In genomic region chr17:45289316-45290268, GRCh38 we compare ENCODE assay signal across 10 cellular contexts. TPM values are rescaled to one million over a fixed set of nuclear protein-coding genes. Genes with fewer than 3 reads are reported as not detected.
A peak's percentile ranks its signal among the peaks of the same experiment; 100 is the strongest.
DNase-seq lines count a peak whose midpoint lies in the region; ATAC-seq and TF ChIP-seq lines count a peak whose summit lies in the region.
"Had no signal": no experiment of that assay in that cellular context is flagged by ENCODE, and none has a peak within 500 bp of the region (broad histone marks: within the 10 kb centered on the region; RNA-seq: fewer than 3 reads in every experiment).

No MANE protein-coding gene starts in this region.

- H3K4me1 ChIP-seq in heart left ventricle (peaks cover 8 to 81% (median 70%) of the 10 kb centered on the region in 12 donors), muscle layer of colon (ENCODE audit: insufficient read depth, low read length) (peaks cover 87% of the 10 kb centered on the region), vagina (peaks cover 77% of the 10 kb centered on the region)

- peak overlapping the region; percentile 82 to 94 for H3K27ac Mint-ChIP-seq in activated naive CD4-positive, alpha-beta T cell treated with anti-CD3 and anti-CD28 coated beads, Interleukin-2, amount 50 U/mL, for 72 hours

- ATAC-seq in heart left ventricle (no peak), GM18517 (IDR thresholded peaks at IDR 0.05; ENCODE audit: unreplicated experiment) (no peak)
- ATAC-seq in activated naive CD4-positive, alpha-beta T cell treated with anti-CD3 and anti-CD28 coated beads, Interleukin-2, amount 50 U/mL, for 72 hours, result no peak

- H3K36me3 Mint-ChIP-seq in activated naive CD4-positive, alpha-beta T cell treated with anti-CD3 and anti-CD28 coated beads, Interleukin-2, amount 50 U/mL, for 72 hours, result peaks cover 19 to 27% of the 10 kb centered on the region in 2 donors

- WGBS in heart left ventricle, 4 donors, result 56 to 69% (median 62%) methylated on average over 14 to 15 of the region's 15 CpGs

- H3K4me3 ChIP-seq in heart left ventricle (no peak overlapping the region), muscle layer of colon (ENCODE audit: low read depth in 1 of 2, low read length in 2 of 2) (no peak overlapping the region), vagina (no peak overlapping the region)

- H3K9ac ChIP-seq in muscle layer of colon (ENCODE audit: low read length), result peak overlapping the region; percentile 44

- H3K9me3 ChIP-seq in heart left ventricle, result no peaks in the 10 kb centered on the region
- no peaks in the 10 kb centered on the region for H3K9me3 ChIP-seq in muscle layer of colon (ENCODE audit: low read length)
- H3K9me3 ChIP-seq in vagina, result no peaks in the 10 kb centered on the region

- H3K36me3 ChIP-seq in heart left ventricle (peaks cover 0 to 63% (median 46%) of the 10 kb centered on the region in 9 donors), muscle layer of colon (ENCODE audit: insufficient read depth, low read length) (peaks cover 35% of the 10 kb centered on the region), vagina (peaks cover 0 to 46% of the 10 kb centered on the region in 2 donors)

- no peaks in the 10 kb centered on the region for H3K27me3 ChIP-seq in heart left ventricle
- H3K27me3 ChIP-seq in muscle layer of colon (ENCODE audit: control insufficient read depth in 1 of 2, insufficient read depth in 2 of 2, low read length in 2 of 2), result no peaks in the 10 kb centered on the region
- no peaks in the 10 kb centered on the region for H3K27me3 ChIP-seq in vagina

- DNase-seq in heart left ventricle, result no peak
- DNase-seq in cardiac septum (ENCODE audit: low spot score), result no peak
- no peak for DNase-seq in activated naive CD4-positive, alpha-beta T cell treated with anti-CD3 and anti-CD28 coated beads, Interleukin-2, amount 50 U/mL, for 72 hours (ENCODE audit: low spot score in 2 of 2)
- no peak for DNase-seq in vagina (ENCODE audit: extremely low spot score in 2 of 2)
- DNase-seq in stimulated activated CD8-positive, alpha-beta memory T cell treated with anti-CD3 and anti-CD28 coated beads, Interleukin-4, amount 100 ng/mL, for 48 hours, result no peak
- no peak for DNase-seq in cortex of kidney (lab: John Stamatoyannopoulos, UW)

- H3K9me3 Mint-ChIP-seq in activated naive CD4-positive, alpha-beta T cell treated with anti-CD3 and anti-CD28 coated beads, Interleukin-2, amount 50 U/mL, for 72 hours, result no peaks in the 10 kb centered on the region

- intact Hi-C loops in heart left ventricle (cut with DNase I) (no loop called here), cardiac septum (cut with DNase I) (no loop called here), vagina (cut with DNase I) (no loop called here)

- TF ChIP-seq POLR2A in heart left ventricle (IDR thresholded peaks at IDR 0.05), result no peak
- TF ChIP-seq POLR2A in vagina (IDR thresholded peaks at IDR 0.05), result no peak

- H3K27ac ChIP-seq in heart left ventricle (peak overlapping the region in 11 of 12 donors; percentile 52 to 91 (median 86)), muscle layer of colon (ENCODE audit: low read depth, low read length) (peak overlapping the region; percentile 70), vagina (peak overlapping the region; percentile 3)

- no peak for TF ChIP-seq CTCF in heart left ventricle (IDR thresholded peaks at IDR 0.05)
- no peak for TF ChIP-seq CTCF in vagina (IDR thresholded peaks at IDR 0.05)

RNA-seq across cellular contexts. Expression of gene MAP3K14, which starts 27.2 kb away (rescaled TPM):
- 10 to 100 TPM in 8 of 9 donors, 1 to 10 TPM in 1; 9.9 to 21.9 (median 12.7) TPM for total RNA-seq in heart left ventricle
- polyA plus RNA-seq in heart left ventricle, result 10 to 100 TPM in 1 of 2 donors, 1 to 10 TPM in 1; 9.0 to 11.2 TPM
- 14.6 TPM for total RNA-seq in cardiac septum
- 10 to 100 TPM; 38.4 to 54.4 TPM for total RNA-seq in activated naive CD4-positive, alpha-beta T cell treated with anti-CD3 and anti-CD28 coated beads, Interleukin-2, amount 50 U/mL, for 72 hours
- total RNA-seq in vagina, result 9.8 TPM

RNA-seq across cellular contexts. Expression of gene SPATA32, which starts 27.7 kb away (rescaled TPM):
- total RNA-seq in heart left ventricle (not detected), cardiac septum (not detected), vagina (not detected)
- not detected for polyA plus RNA-seq in heart left ventricle
- total RNA-seq in activated naive CD4-positive, alpha-beta T cell treated with anti-CD3 and anti-CD28 coated beads, Interleukin-2, amount 50 U/mL, for 72 hours, result under 1 TPM; 0.37 to 0.50 TPM
- total RNA-seq: fibroblast of villous mesenchyme, left lobe of liver had no signal

Comparison
In these comparisons a context has a peak if more than half of its experiments do, and no peak if none do; other contexts are left out.
1. H3K27ac ChIP-seq: peak in every context shown above with its lines; median percentile 86 in heart left ventricle; 70 in muscle layer of colon; 3 in vagina.